ENCODE assay signal across 20 cellular contexts in the genomic region with DNA sequence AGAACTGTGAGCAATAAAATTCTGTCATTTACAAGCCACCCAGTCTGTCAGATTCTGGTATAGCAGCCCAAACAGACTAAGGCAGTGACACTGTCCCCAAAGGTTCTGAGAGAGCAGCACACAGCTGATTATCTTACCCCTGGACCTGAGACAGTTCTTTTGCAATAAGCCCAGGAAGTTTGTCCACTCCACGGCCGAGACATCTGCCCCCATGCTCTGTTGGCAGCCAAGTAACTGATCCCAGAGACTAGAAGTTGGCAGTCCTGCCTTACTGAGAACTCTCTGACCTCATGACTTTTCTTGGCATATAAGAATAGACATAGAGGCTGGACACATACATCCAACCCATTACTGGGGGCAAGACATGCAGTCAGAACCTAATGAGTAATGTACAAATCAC.
"Had no signal": no experiment of that assay in that cellular context is flagged by ENCODE, and none has a peak within 500 bp of the region (broad histone marks: within the 10 kb centered on the region; RNA-seq: fewer than 3 reads in every experiment).

No MANE protein-coding gene starts in this region.

- H3K27ac Mint-ChIP-seq: activated CD4-positive, alpha-beta T cell treated with anti-CD3 and anti-CD28 coated beads for 36 hours; activated naive CD4-positive, alpha-beta T cell treated with anti-CD3 and anti-CD28 coated beads for 36 hours; activated T-cell treated with anti-CD3 and anti-CD28 coated beads, Interleukin-2, amount 50 U/mL, for 24 hours; naive B cell; stimulated activated naive B cell treated with anti-CD40 and anti-IgM and Interleukin-4, amounts not matched to agents 10 μg/mL and 1 μg/mL and 100 μg/mL, for 72 hours; WTC11 had no signal

- H3K36me3 Mint-ChIP-seq: naive B cell; stimulated activated naive B cell treated with anti-CD40 and anti-IgM and Interleukin-4, amounts not matched to agents 10 μg/mL and 1 μg/mL and 100 μg/mL, for 72 hours had no signal

- H3K4me1 ChIP-seq: foreskin keratinocyte, upper lobe of right lung had no signal

- H3K4me1 Mint-ChIP-seq: activated CD4-positive, alpha-beta T cell treated with anti-CD3 and anti-CD28 coated beads for 36 hours; naive B cell; stimulated activated naive B cell treated with anti-CD40 and anti-IgM and Interleukin-4, amounts not matched to agents 10 μg/mL and 1 μg/mL and 100 μg/mL, for 72 hours had no signal

- H3K27me3 Mint-ChIP-seq: activated CD4-positive, alpha-beta T cell treated with anti-CD3 and anti-CD28 coated beads for 36 hours; activated T-cell treated with anti-CD3 and anti-CD28 coated beads, Interleukin-2, amount 50 U/mL, for 24 hours; naive B cell; stimulated activated naive B cell treated with anti-CD40 and anti-IgM and Interleukin-4, amounts not matched to agents 10 μg/mL and 1 μg/mL and 100 μg/mL, for 72 hours had no signal

- H3K27me3 ChIP-seq: brain microvascular endothelial cell, foreskin keratinocyte, upper lobe of right lung had no signal

- H3K36me3 ChIP-seq: brain microvascular endothelial cell, thoracic aorta, upper lobe of right lung had no signal

- ATAC-seq: activated CD4-positive, alpha-beta T cell treated with anti-CD3 and anti-CD28 coated beads for 36 hours; esophagus mucosa; foreskin keratinocyte; mucosa of descending colon; sciatic nerve; stimulated activated naive B cell treated with anti-CD40 and anti-IgM and Interleukin-4, amounts not matched to agents 10 μg/mL and 1 μg/mL and 100 μg/mL, for 72 hours; upper lobe of right lung; WTC11 had no signal

- H3K9me3 ChIP-seq: mucosa of descending colon, thoracic aorta, upper lobe of right lung had no signal

- DNase-seq: activated CD4-positive, alpha-beta T cell treated with anti-CD3 and anti-CD28 coated beads for 36 hours; activated CD4-positive, alpha-beta T cell treated with anti-CD3 and anti-CD28 coated beads, Interleukin-2, amount 50 U/mL, for 48 hours; activated naive CD4-positive, alpha-beta T cell treated with anti-CD3 and anti-CD28 coated beads for 36 hours; activated T-cell treated with anti-CD3 and anti-CD28 coated beads, Interleukin-2, amount 50 U/mL, for 24 hours; anterior cingulate cortex; brain microvascular endothelial cell; cerebellar nuclear complex; effector CD4-positive, alpha-beta T cell; foreskin keratinocyte; mesenchymal stem cell; mucosa of descending colon; naive B cell; stimulated activated naive B cell treated with anti-CD40 and anti-IgM and Interleukin-4, amounts not matched to agents 10 μg/mL and 1 μg/mL and 100 μg/mL, for 72 hours; SW 1271 had no signal

- H3K4me3 ChIP-seq: mucosa of descending colon, thoracic aorta, upper lobe of right lung had no signal

- H3K4me3 Mint-ChIP-seq: activated CD4-positive, alpha-beta T cell treated with anti-CD3 and anti-CD28 coated beads for 36 hours; activated naive CD4-positive, alpha-beta T cell treated with anti-CD3 and anti-CD28 coated beads for 36 hours; activated T-cell treated with anti-CD3 and anti-CD28 coated beads, Interleukin-2, amount 50 U/mL, for 24 hours; neural crest cell; stimulated activated naive B cell treated with anti-CD40 and anti-IgM and Interleukin-4, amounts not matched to agents 10 μg/mL and 1 μg/mL and 100 μg/mL, for 72 hours; WTC11 had no signal

- H3K27ac ChIP-seq: brain microvascular endothelial cell, foreskin keratinocyte, thoracic aorta, upper lobe of right lung had no signal
